ENCODE assay signal across 7 cellular contexts in genomic region chr6:33192671-33193602, GRCh38. TPM values are rescaled to one million over a fixed set of nuclear protein-coding genes. Genes with fewer than 3 reads are reported as not detected.
DNase-seq lines count a peak whose midpoint lies in the region; ATAC-seq and TF ChIP-seq lines count a peak whose summit lies in the region.

No MANE protein-coding gene starts in this region.

- peak; percentile 30 to 50 for ATAC-seq in left cardiac atrium
- ATAC-seq in HG02852 (IDR thresholded peaks at IDR 0.05; ENCODE audit: unreplicated experiment), result no peak

- no peak for TF ChIP-seq CTCF in HFF-Myc (IDR thresholded peaks at IDR 0.05; ENCODE audit: low read depth, low read length, missing control alignments)

- 0 out of 2 replicates have a peak overlapping the region, but pooled peaks have one; percentile 15 for H3K4me3 ChIP-seq in HFF-Myc (replicated peaks; ENCODE audit: low read depth, low read length)

- intact Hi-C loops in left cardiac atrium (cut with DNase I), result no loop called here
- intact Hi-C loops in posterior cingulate gyrus (cut with DNase I), result loop anchor here (10.0 kb wide), 1 partner anchor 52 kb away; no protein-coding TSS in a partner anchor

- DNase-seq in HFF-Myc (ENCODE audit: extremely low read depth, low read depth), result no peak
- DNase-seq in activated naive CD4-positive, alpha-beta T cell treated with anti-CD3 and anti-CD28 coated beads, Interleukin-2, amount 50 U/mL, for 16 hours, result peak; percentile 43
- DNase-seq in left cardiac atrium, result peak; percentile 58
- DNase-seq in posterior cingulate gyrus, result peak; percentile 55 to 96 (median 74)
- DNase-seq in cerebellar cortex (ENCODE audit: low spot score), result no peak
- no peak for DNase-seq in UCSD-AML1 (lab: John Stamatoyannopoulos, UW; ENCODE audit: unreplicated experiment)

RNA-seq across cellular contexts. Expression of gene COL11A2, which starts 0.7 kb away (rescaled TPM):
- 1 to 10 TPM in 1 of 2 donors, under 1 TPM in 1; 0.94 to 1.3 TPM for total RNA-seq in left cardiac atrium

RNA-seq across cellular contexts. Expression of gene RXRB, which starts 7.5 kb away (rescaled TPM):
- 10 to 100 TPM; 32.5 to 39.5 TPM for total RNA-seq in left cardiac atrium

RNA-seq across cellular contexts. Expression of gene SLC39A7, which starts 7.7 kb away (rescaled TPM):
- 100 to 1,000 TPM in 1 of 2 donors, 10 to 100 TPM in 1; 80.1 to 132 TPM for total RNA-seq in left cardiac atrium

RNA-seq across cellular contexts. Expression of gene HSD17B8, which starts 11.5 kb away (rescaled TPM):
- 10 to 100 TPM; 13.3 to 14.3 TPM for total RNA-seq in left cardiac atrium

RNA-seq across cellular contexts. Expression of gene RING1, which starts 15.4 kb away (rescaled TPM):
- total RNA-seq in left cardiac atrium, result 10 to 100 TPM; 29.7 to 30.0 TPM

Comparison
In these comparisons a context has a peak if more than half of its experiments do, and no peak if none do; other contexts are left out.
1. DNase-seq: peak in activated naive CD4-positive, alpha-beta T cell treated with anti-CD3 and anti-CD28 coated beads, Interleukin-2, amount 50 U/mL, for 16 hours (single experiment), left cardiac atrium (single experiment) and posterior cingulate gyrus (10 of 10); none in HFF-Myc (single experiment), cerebellar cortex (single experiment) and UCSD-AML1 (single experiment).